Comparison of ENCODE assay signal across 8 cellular contexts in the genomic region with DNA sequence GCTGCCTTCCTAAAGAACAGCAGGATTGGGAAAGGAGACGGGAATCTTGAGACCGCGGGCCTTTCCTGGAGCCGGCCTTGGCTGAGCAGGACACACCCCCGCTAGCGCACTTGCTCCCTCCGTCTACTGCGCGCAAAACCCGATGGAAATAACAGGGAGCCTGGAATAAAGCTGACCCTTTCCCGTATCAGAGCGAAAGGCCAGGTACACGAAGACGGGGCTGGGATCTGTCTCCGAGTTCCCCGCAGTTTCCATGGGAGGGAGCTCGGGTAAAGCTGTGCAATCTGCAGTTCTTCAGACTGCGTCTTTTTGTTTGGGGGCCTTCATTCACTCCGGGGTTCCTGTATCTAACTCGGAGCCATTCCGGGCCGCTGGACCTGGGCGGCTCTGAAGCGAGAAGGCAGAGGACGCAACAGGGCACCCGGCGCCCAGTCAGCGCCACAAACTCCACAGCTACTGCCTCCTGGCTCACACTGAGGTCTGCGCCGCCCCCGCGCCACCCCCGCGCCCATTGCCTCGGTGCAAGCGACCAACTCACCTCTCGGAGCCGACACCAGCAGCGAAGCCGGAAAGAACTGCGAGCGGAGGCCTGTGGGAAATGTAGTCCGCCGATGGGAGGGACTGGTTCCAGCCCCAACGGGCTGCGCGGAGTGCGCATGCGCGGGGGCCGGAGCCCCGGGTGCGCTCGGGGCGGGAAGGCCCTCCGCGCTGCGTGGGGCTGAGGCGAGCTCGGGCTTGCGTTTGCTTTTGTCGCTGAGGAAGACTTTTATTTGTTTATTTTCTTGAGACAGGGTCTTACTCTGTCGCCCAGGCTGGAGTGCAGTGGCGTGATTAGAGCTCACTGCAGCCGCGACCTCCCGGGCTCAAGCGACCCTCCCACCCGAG. TPM values are rescaled to one million over a fixed set of nuclear protein-coding genes. Genes with fewer than 3 reads are reported as not detected.
DNase-seq lines count a peak whose midpoint lies in the region; ATAC-seq and TF ChIP-seq lines count a peak whose summit lies in the region.

A gene (minus strand): TSS at position 577 of the 885 bp plus-strand sequence. CDS start 11,309 bp downstream, outside the sequence.

- peaks cover 12% of the 10 kb centered on the region for H3K9me3 Mint-ChIP-seq in activated CD4-positive, alpha-beta T cell treated with anti-CD3 and anti-CD28 coated beads for 36 hours (ENCODE audit: low read depth)

- TF ChIP-seq CTCF in AG10803 (conservative IDR thresholded peaks at IDR 0.05; ENCODE audit: low read length): peak; percentile 32

- no peaks in the 10 kb centered on the region for H3K27me3 Mint-ChIP-seq in activated CD4-positive, alpha-beta T cell treated with anti-CD3 and anti-CD28 coated beads for 36 hours

- peak; percentile 95 for ATAC-seq in GM19035 (IDR thresholded peaks at IDR 0.05; ENCODE audit: unreplicated experiment)
- ATAC-seq in HG03342 (IDR thresholded peaks at IDR 0.05; ENCODE audit: unreplicated experiment): peak; percentile 94
- peak; percentile 99 for ATAC-seq in activated CD4-positive, alpha-beta T cell treated with anti-CD3 and anti-CD28 coated beads for 36 hours

- CTCF ChIA-PET in activated CD4-positive, alpha-beta T cell treated with anti-CD3 and anti-CD28 coated beads for 36 hours (lab: Charles Lee): interaction anchor here (1.3 to 1.6 kb wide), 2 partner anchors 41 to 251 kb away, joined by 4 to 7 read pairs; no protein-coding TSS in a partner anchor

- peak within 1 kb of the TSS; percentile 88 for H3K27ac Mint-ChIP-seq in activated CD4-positive, alpha-beta T cell treated with anti-CD3 and anti-CD28 coated beads for 36 hours

- H3K36me3 Mint-ChIP-seq in activated CD4-positive, alpha-beta T cell treated with anti-CD3 and anti-CD28 coated beads for 36 hours (ENCODE audit: low read depth): peaks cover 6% of the 10 kb centered on the region

- peaks cover 18% of the 10 kb centered on the region for H3K4me1 Mint-ChIP-seq in activated CD4-positive, alpha-beta T cell treated with anti-CD3 and anti-CD28 coated beads for 36 hours

- intact Hi-C loops in activated CD4-positive, alpha-beta T cell treated with anti-CD3 and anti-CD28 coated beads for 36 hours (cut with DNase I, micrococcal nuclease): loop anchor here (1.0 to 5.0 kb wide), 21 partner anchors 39 to 992 kb away; a partner anchor contains a TSS

- DNase-seq in AG10803 (ENCODE audit: low read depth) (peak; percentile 89), NCI-H446 treated with DMSO at 0.1 percent for 48 hours (lab: John Stamatoyannopoulos, UW) (peak; percentile 83), kidney tubule cell (ENCODE audit: low spot score) (peak; percentile 95)
- DNase-seq in activated CD4-positive, alpha-beta T cell treated with anti-CD3 and anti-CD28 coated beads for 36 hours: peak; percentile 97
- peak; percentile 87 to 92 for DNase-seq in stimulated activated CD4-positive, alpha-beta T cell treated with anti-CD3 and anti-CD28 coated beads, Interleukin-1b, Interleukin-23, amount 100 ng/mL, for 1 hour (ENCODE audit: low read depth in 2 of 2)

- POLR2A ChIA-PET in activated CD4-positive, alpha-beta T cell treated with anti-CD3 and anti-CD28 coated beads for 36 hours (lab: Charles Lee): interaction anchor here (0.5 to 1.9 kb wide), 2 partner anchors 42 to 459 kb away, joined by 4 read pairs; a partner anchor contains a TSS

- peak within 1 kb of the TSS; percentile 79 for H3K27ac ChIP-seq in cingulate gyrus (ENCODE audit: low read depth, low read length)

- peak within 1 kb of the TSS; percentile 93 for H3K4me3 Mint-ChIP-seq in activated CD4-positive, alpha-beta T cell treated with anti-CD3 and anti-CD28 coated beads for 36 hours

- H3K4me3 ChIP-seq in AG10803 (ENCODE audit: low read length): peak within 1 kb of the TSS; percentile 86

RNA-seq across cellular contexts. Expression of the gene that starts here (rescaled TPM):
- total RNA-seq in activated CD4-positive, alpha-beta T cell treated with anti-CD3 and anti-CD28 coated beads for 36 hours: 1 to 10 TPM; 1.4 to 1.8 TPM

Comparison
In these comparisons a context has a peak if more than half of its experiments do, and no peak if none do; other contexts are left out.
1. Peak in every context shown above with its lines: DNase-seq, ATAC-seq, H3K4me3 ChIP-seq and H3K27ac ChIP-seq.